ENCODE assay signal across 1 cellular context in genomic region chr3:77125934-77126333, GRCh38.
TF ChIP-seq lines count a peak whose summit lies in the region.

No MANE protein-coding gene starts in this region.

TF ChIP-seq in SK-N-SH treated with all-trans-retinoic acid at 6 μM for 48 hours, 23 proteins besides CTCF, POLR2A, EP300 and RAD21 (continued from another document):
- TF ChIP-seq RARB (CRISPR knock-in tag; IDR thresholded peaks at IDR 0.05) = no peak
- no peak for TF ChIP-seq ZNF8 (CRISPR knock-in tag; IDR thresholded peaks at IDR 0.05)
- TF ChIP-seq POU6F1 (CRISPR knock-in tag; IDR thresholded peaks at IDR 0.05; ENCODE audit: borderline replicate concordance, low read depth) = no peak
- no peak for TF ChIP-seq ZFP30 (CRISPR knock-in tag; IDR thresholded peaks at IDR 0.05)
- no peak for TF ChIP-seq SNAI2 (CRISPR knock-in tag; IDR thresholded peaks at IDR 0.05)
- no peak for TF ChIP-seq ZNF565 (CRISPR knock-in tag; conservative IDR thresholded peaks at IDR 0.05; ENCODE audit: low read depth)
- no peak for TF ChIP-seq CSDC2 (CRISPR knock-in tag; IDR thresholded peaks at IDR 0.05)
- no peak for TF ChIP-seq OSR1 (CRISPR knock-in tag; IDR thresholded peaks at IDR 0.05)
- no peak for TF ChIP-seq ARNTL (CRISPR knock-in tag; IDR thresholded peaks at IDR 0.05; ENCODE audit: borderline replicate concordance, low read depth)
